11 cellular contexts compared by ENCODE assay signal in the genomic region with DNA sequence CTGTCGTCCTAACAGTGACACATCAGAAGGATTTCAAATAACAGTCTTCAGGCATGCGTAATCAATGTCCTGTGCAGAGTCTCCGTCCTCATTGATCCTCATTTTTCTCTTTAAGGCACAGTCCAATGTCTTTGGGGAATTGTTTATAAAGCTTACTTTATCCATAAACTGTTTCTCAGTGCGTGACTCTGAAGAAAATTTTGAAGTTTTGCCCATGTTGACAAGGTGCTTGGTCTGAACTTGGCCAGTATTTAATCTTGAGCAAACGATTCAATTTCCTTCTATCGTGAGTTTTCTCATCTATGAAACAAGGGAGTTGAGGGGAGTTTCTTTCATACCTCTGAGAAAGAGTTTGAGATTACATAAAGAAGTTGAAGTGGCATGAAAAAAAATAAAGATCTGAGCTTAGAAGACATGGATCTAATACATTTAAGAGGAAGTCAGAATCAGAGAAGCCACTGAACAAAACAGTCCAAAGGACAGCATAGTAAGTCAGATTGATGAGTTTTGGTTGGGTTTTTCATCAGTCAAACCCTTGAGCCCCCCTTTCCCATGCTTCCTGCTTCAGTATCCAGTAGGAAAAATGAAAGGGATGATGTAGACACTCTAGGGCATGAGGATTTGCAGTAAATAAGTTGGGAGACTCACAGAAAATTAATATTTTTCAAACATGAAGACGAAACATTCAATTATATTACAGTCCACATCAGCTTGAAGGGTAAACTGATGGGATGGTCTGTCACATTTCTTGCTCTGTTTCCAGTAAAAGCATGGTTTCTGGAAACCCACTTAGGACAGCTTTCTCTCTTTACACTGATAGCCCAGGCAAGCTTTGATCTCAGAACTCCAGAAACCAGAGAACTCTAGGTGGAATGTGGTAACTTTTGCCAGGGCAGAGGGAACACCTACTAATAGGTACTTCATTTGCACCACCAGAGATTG. TPM values are rescaled to one million over a fixed set of nuclear protein-coding genes. Genes with fewer than 3 reads are reported as not detected.
"Had no signal": no experiment of that assay in that cellular context is flagged by ENCODE, and none has a peak within 500 bp of the region (broad histone marks: within the 10 kb centered on the region; RNA-seq: fewer than 3 reads in every experiment).

No MANE protein-coding gene starts in this region.

- H3K4me1 Mint-ChIP-seq: activated naive CD8-positive, alpha-beta T cell treated with anti-CD3 and anti-CD28 coated beads for 36 hours; stimulated activated naive B cell treated with anti-CD40 and anti-IgM and Interleukin-4, amounts not matched to agents 10 μg/mL and 1 μg/mL and 100 μg/mL, for 72 hours; T-helper 17 cell had no signal

- H3K9me3 Mint-ChIP-seq: activated naive CD8-positive, alpha-beta T cell treated with anti-CD3 and anti-CD28 coated beads for 36 hours; naive thymus-derived CD8-positive, alpha-beta T cell; stimulated activated naive B cell treated with anti-CD40 and anti-IgM and Interleukin-4, amounts not matched to agents 10 μg/mL and 1 μg/mL and 100 μg/mL, for 72 hours had no signal

- H3K4me3 Mint-ChIP-seq: activated naive CD8-positive, alpha-beta T cell treated with anti-CD3 and anti-CD28 coated beads for 36 hours; naive thymus-derived CD8-positive, alpha-beta T cell; stimulated activated naive B cell treated with anti-CD40 and anti-IgM and Interleukin-4, amounts not matched to agents 10 μg/mL and 1 μg/mL and 100 μg/mL, for 72 hours; T-helper 17 cell had no signal

- ATAC-seq: esophagus mucosa; left ventricle myocardium superior; naive thymus-derived CD8-positive, alpha-beta T cell; pancreas; stimulated activated naive B cell treated with anti-CD40 and anti-IgM and Interleukin-4, amounts not matched to agents 10 μg/mL and 1 μg/mL and 100 μg/mL, for 72 hours; T-helper 17 cell had no signal

- H3K36me3 Mint-ChIP-seq: activated naive CD8-positive, alpha-beta T cell treated with anti-CD3 and anti-CD28 coated beads for 36 hours had no signal

- H3K27me3 ChIP-seq: pancreas, sigmoid colon had no signal

- DNase-seq: activated CD4-positive, alpha-beta T cell treated with anti-CD3 and anti-CD28 coated beads, Interleukin-2, amount 50 U/mL, for 48 hours; activated naive CD8-positive, alpha-beta T cell treated with anti-CD3 and anti-CD28 coated beads for 36 hours; amniotic stem cell; left ventricle myocardium superior; naive thymus-derived CD8-positive, alpha-beta T cell; pancreas; sigmoid colon; stimulated activated naive B cell treated with anti-CD40 and anti-IgM and Interleukin-4, amounts not matched to agents 10 μg/mL and 1 μg/mL and 100 μg/mL, for 72 hours; T-helper 17 cell had no signal

- H3K36me3 ChIP-seq: pancreas, sigmoid colon, thoracic aorta had no signal

- H3K27ac ChIP-seq: pancreas, sigmoid colon had no signal

- H3K4me3 ChIP-seq: pancreas, sigmoid colon, thoracic aorta had no signal

- H3K9me3 ChIP-seq: pancreas, sigmoid colon, thoracic aorta had no signal

- H3K27ac Mint-ChIP-seq: activated naive CD8-positive, alpha-beta T cell treated with anti-CD3 and anti-CD28 coated beads for 36 hours; naive thymus-derived CD8-positive, alpha-beta T cell; stimulated activated naive B cell treated with anti-CD40 and anti-IgM and Interleukin-4, amounts not matched to agents 10 μg/mL and 1 μg/mL and 100 μg/mL, for 72 hours; T-helper 17 cell had no signal

RNA-seq across cellular contexts. Expression of a gene that starts 8.1 kb away (rescaled TPM):
- total RNA-seq: activated naive CD8-positive, alpha-beta T cell treated with anti-CD3 and anti-CD28 coated beads for 36 hours had no signal
- polyA plus RNA-seq: naive thymus-derived CD8-positive, alpha-beta T cell had no signal
